In the genomic region with DNA sequence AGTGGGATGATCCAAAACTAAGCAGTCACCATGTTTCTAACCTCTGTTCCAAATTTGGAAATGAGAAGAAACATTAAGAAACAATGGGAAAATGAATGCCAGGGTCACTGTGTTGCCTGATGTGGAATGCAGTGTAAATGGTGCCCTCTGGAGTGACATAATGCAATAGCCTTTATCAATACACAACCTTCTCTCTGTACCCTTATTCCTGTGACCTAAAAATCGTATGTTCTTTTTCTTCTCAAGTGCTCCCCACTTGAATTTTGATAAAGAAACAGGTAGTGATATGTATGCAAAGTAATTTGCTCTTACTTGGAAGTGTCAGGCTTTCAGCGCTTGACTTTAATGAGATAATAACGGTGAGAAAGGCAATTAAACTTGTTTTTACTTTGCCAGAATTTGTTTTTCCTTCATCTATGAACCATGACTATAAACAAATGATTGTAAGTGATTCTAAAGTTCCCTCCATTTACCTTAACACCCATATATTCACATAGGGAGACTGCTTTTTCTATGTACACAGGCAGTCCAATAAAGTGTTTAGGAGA, we compare ENCODE assay signal across 1 cellular context.
TF ChIP-seq lines count a peak whose summit lies in the region.

No MANE protein-coding gene starts in this region.

TF ChIP-seq in GM23338, 12 proteins besides CTCF, POLR2A, EP300 and RAD21 (continued from another document):
- TF ChIP-seq, protein P1, sequence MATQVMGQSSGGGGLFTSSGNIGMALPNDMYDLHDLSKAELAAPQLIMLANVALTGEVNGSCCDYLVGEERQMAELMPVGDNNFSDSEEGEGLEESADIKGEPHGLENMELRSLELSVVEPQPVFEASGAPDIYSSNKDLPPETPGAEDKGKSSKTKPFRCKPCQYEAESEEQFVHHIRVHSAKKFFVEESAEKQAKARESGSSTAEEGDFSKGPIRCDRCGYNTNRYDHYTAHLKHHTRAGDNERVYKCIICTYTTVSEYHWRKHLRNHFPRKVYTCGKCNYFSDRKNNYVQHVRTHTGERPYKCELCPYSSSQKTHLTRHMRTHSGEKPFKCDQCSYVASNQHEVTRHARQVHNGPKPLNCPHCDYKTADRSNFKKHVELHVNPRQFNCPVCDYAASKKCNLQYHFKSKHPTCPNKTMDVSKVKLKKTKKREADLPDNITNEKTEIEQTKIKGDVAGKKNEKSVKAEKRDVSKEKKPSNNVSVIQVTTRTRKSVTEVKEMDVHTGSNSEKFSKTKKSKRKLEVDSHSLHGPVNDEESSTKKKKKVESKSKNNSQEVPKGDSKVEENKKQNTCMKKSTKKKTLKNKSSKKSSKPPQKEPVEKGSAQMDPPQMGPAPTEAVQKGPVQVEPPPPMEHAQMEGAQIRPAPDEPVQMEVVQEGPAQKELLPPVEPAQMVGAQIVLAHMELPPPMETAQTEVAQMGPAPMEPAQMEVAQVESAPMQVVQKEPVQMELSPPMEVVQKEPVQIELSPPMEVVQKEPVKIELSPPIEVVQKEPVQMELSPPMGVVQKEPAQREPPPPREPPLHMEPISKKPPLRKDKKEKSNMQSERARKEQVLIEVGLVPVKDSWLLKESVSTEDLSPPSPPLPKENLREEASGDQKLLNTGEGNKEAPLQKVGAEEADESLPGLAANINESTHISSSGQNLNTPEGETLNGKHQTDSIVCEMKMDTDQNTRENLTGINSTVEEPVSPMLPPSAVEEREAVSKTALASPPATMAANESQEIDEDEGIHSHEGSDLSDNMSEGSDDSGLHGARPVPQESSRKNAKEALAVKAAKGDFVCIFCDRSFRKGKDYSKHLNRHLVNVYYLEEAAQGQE (IDR thresholded peaks at IDR 0.05; ENCODE audit: unreplicated experiment), result no peak
- TF ChIP-seq EZH2phosphoT487 (IDR thresholded peaks at IDR 0.05; ENCODE audit: unreplicated experiment), result no peak
- no peak for TF ChIP-seq NANOG (IDR thresholded peaks at IDR 0.05; ENCODE audit: borderline replicate concordance)
- no peak for TF ChIP-seq JUNB (IDR thresholded peaks at IDR 0.05; ENCODE audit: unreplicated experiment)
- TF ChIP-seq ZNF331 (CRISPR knock-in tag; IDR thresholded peaks at IDR 0.05; ENCODE audit: low read depth), result no peak
